9 cellular contexts compared by ENCODE assay signal in the genomic region with DNA sequence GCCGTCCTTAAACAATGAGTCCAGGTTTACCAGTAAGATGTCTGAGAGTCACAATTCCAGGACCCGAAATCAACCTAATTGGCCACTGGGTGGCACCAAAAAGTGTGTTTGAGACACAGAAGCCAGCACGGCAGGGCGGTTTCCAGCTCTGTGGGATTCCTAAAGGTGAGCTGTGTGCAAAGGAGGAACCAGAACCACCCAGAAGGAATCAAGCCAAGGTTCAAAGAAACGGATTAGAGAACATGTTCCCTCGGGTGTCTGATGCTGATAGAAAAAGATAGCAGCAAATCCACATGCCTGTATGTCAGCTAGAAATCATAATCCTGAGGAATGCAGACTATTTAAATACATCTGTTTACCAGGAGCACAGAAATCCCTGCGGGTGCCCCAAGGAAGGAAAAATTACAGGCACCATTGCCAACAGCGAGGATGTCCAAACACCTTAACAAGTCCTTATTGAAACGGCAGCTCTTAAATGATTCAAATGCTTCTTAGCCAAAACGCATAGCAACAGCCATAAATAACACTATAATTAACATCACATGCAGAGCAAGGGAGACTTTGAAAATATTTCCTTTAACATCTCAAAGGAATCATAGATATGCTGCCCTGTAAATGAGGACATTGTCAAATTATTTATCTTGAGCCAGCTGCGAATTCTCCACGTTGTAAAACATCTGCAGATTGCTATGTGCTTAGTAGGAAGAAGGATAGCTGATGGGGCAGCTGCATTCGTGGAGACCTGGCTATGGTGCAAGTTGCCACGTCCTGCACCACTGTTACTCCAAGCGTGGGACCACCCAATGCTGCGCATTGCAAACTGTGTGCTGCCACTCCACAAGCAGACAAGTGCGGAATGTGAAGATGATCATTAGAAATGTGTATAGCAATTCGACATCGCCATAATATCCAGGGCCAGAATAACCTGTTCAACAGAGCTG.
DNase-seq lines count a peak whose midpoint lies in the region; ATAC-seq and TF ChIP-seq lines count a peak whose summit lies in the region.
"Had no signal": no experiment of that assay in that cellular context is flagged by ENCODE, and none has a peak within 500 bp of the region (broad histone marks: within the 10 kb centered on the region; RNA-seq: fewer than 3 reads in every experiment).

No MANE protein-coding gene starts in this region.

- no peak overlapping the region for H3K4me3 ChIP-seq in CD8-positive, alpha-beta T cell (ENCODE audit: low read depth, low read length)
- no peak overlapping the region for H3K4me3 ChIP-seq in IMR-90 (ENCODE audit: insufficient read depth, low read depth, low read length)
- H3K4me3 ChIP-seq in OCI-LY7 (ENCODE audit: low read depth, low read length, poor library complexity, severe bottlenecking) = no peak overlapping the region
- H3K4me3 ChIP-seq: vagina had no signal

- POLR2A ChIA-PET in CD8-positive, alpha-beta T cell (lab: Charles Lee) = no interaction called here
- POLR2A ChIA-PET in IMR-90 (lab: Charles Lee; ENCODE audit: unreplicated experiment) (interaction anchor here (0.7 to 1.1 kb wide), 3 partner anchors 232 to 310 kb away, joined by 3 to 4 read pairs (median 3); no protein-coding TSS in a partner anchor), OCI-LY7 (lab: Charles Lee) (interaction anchor here (0.6 kb wide), 1 partner anchor 1262 kb away, joined by 4 read pairs; no protein-coding TSS in a partner anchor)

- no peaks in the 10 kb centered on the region for H3K36me3 ChIP-seq in CD8-positive, alpha-beta T cell (ENCODE audit: insufficient read depth, low read length)
- H3K36me3 ChIP-seq in IMR-90 (ENCODE audit: control insufficient read depth, insufficient read depth, low read length) = no peaks in the 10 kb centered on the region
- H3K36me3 ChIP-seq in OCI-LY7 (ENCODE audit: insufficient read depth, low read length) = no peaks in the 10 kb centered on the region
- H3K36me3 ChIP-seq: vagina had no signal

- H3K4me1 ChIP-seq in CD8-positive, alpha-beta T cell (ENCODE audit: insufficient read depth, low read length) = no peaks in the 10 kb centered on the region
- H3K4me1 ChIP-seq in IMR-90 (ENCODE audit: control insufficient read depth, insufficient read depth, low read length) = peaks cover 22% of the 10 kb centered on the region
- no peaks in the 10 kb centered on the region for H3K4me1 ChIP-seq in OCI-LY7 (ENCODE audit: insufficient read depth, low read length, poor library complexity, severe bottlenecking)
- peaks cover 11% of the 10 kb centered on the region for H3K4me1 ChIP-seq in foreskin keratinocyte

- no peaks in the 10 kb centered on the region for H3K27me3 ChIP-seq in CD8-positive, alpha-beta T cell (ENCODE audit: insufficient read depth, low read length)
- H3K27me3 ChIP-seq in IMR-90 (ENCODE audit: control insufficient read depth, insufficient read depth, low read length) (no peaks in the 10 kb centered on the region), foreskin keratinocyte (peaks cover 50% of the 10 kb centered on the region)
- H3K27me3 ChIP-seq: vagina had no signal

- H3K4ac ChIP-seq in IMR-90 (ENCODE audit: low read depth, low read length) = peak overlapping the region; percentile 97

- H3K27ac Mint-ChIP-seq in CD8-positive, alpha-beta T cell = no peak overlapping the region

- H2AK5ac ChIP-seq in IMR-90 (ENCODE audit: low read depth, low read length) = peak overlapping the region; percentile 91; the same call in 1 of the 2 replicates

- H3K36me3 Mint-ChIP-seq in CD8-positive, alpha-beta T cell = no peaks in the 10 kb centered on the region

- H3K4me3 Mint-ChIP-seq in CD8-positive, alpha-beta T cell = no peak overlapping the region

- TF ChIP-seq POLR2A in IMR-90 (IDR thresholded peaks at IDR 0.05; ENCODE audit: low read depth, low read length) = no peak

- H4K91ac ChIP-seq in IMR-90 (ENCODE audit: insufficient read depth, low read depth, low read length) = peak overlapping the region; percentile 90

- peak overlapping the region; percentile 62 for H3K9ac ChIP-seq in IMR-90 (ENCODE audit: low read depth, low read length)

- peaks cover 4% of the 10 kb centered on the region for H3K27me3 Mint-ChIP-seq in CD8-positive, alpha-beta T cell (ENCODE audit: low read depth)

- H3K9me1 ChIP-seq in IMR-90 (ENCODE audit: insufficient read depth, low read length) = peaks cover 8% of the 10 kb centered on the region; the same call in 1 of the 2 replicates

- H2BK5ac ChIP-seq in IMR-90 (ENCODE audit: low read depth, low read length, poor library complexity, severe bottlenecking) = peak overlapping the region; percentile 86

- ATAC-seq in CD8-positive, alpha-beta T cell = no peak
- ATAC-seq in GM19452 (IDR thresholded peaks at IDR 0.05; ENCODE audit: unreplicated experiment) (peak; percentile 72), IMR-90 (ENCODE audit: low read depth) (peak; percentile 69), foreskin keratinocyte (peak; percentile 76), omental fat pad (ENCODE audit: low FRiP score) (no peak)

- peaks cover 2% of the 10 kb centered on the region for H3K4me1 Mint-ChIP-seq in CD8-positive, alpha-beta T cell (ENCODE audit: low read depth)

- no peaks in the 10 kb centered on the region for H3K9me3 ChIP-seq in CD8-positive, alpha-beta T cell (ENCODE audit: low read length)
- H3K9me3 ChIP-seq in IMR-90 (ENCODE audit: control insufficient read depth, insufficient read depth, low read length) = no peaks in the 10 kb centered on the region
- H3K9me3 ChIP-seq in OCI-LY7 (ENCODE audit: low read length) = no peaks in the 10 kb centered on the region
- H3K9me3 ChIP-seq: vagina had no signal

- peak overlapping the region; percentile 97 for H2BK120ac ChIP-seq in IMR-90 (ENCODE audit: low read depth, low read length)

- in situ Hi-C loops in IMR-90 (cut with MboI; ENCODE audit: low sequenced_read_pairs) = loop anchor here (10.0 to 25.0 kb wide), 4 partner anchors 350 to 1025 kb away; a partner anchor contains a TSS

- intact Hi-C loops in CD8-positive, alpha-beta T cell (cut with DNase I, micrococcal nuclease) = loop anchor here (1.0 to 10.0 kb wide), 6 partner anchors 230 to 1010 kb away; no protein-coding TSS in a partner anchor
- intact Hi-C loops in IMR-90 (cut with micrococcal nuclease) = loop anchor here (1.0 to 10.0 kb wide), 7 partner anchors 127 to 564 kb away; no protein-coding TSS in a partner anchor
- intact Hi-C loops in OCI-LY7 (cut with micrococcal nuclease; ENCODE audit: unreplicated experiment) = loop anchor here (1.0 to 10.0 kb wide), 6 partner anchors 230 to 1008 kb away; no protein-coding TSS in a partner anchor

- DNase-seq in CD8-positive, alpha-beta T cell = peak; percentile 4 to 61 (median 42)
- DNase-seq in IMR-90 (peak; percentile 80), OCI-LY7 (ENCODE audit: low spot score) (peak; percentile 76), activated T-helper 1 cell treated with Interleukin-2 at 50 U/mL for 16 hours (ENCODE audit: low read depth) (peak; percentile 8), foreskin keratinocyte (peak; percentile 39 to 79), omental fat pad (ENCODE audit: low spot score) (peak; percentile 32), ureter (ENCODE audit: low spot score) (peak; percentile 78)

- H3K27ac ChIP-seq in CD8-positive, alpha-beta T cell (ENCODE audit: low read depth, low read length) = no peak overlapping the region
- H3K27ac ChIP-seq in IMR-90 (ENCODE audit: insufficient read depth, low read length) = peak overlapping the region; percentile 71; the same call in 1 of the 2 replicates
- no peak overlapping the region for H3K27ac ChIP-seq in OCI-LY7 (ENCODE audit: low read depth, low read length, poor library complexity, severe bottlenecking)
- no peak overlapping the region for H3K27ac ChIP-seq in foreskin keratinocyte
- H3K27ac ChIP-seq: vagina had no signal

- peak overlapping the region; percentile 61 to 88; a peak in 3 of 4 replicates for H4K8ac ChIP-seq in IMR-90 (ENCODE audit: low read depth in 2 of 2, low read length in 2 of 2)

- H2BK15ac ChIP-seq in IMR-90 (ENCODE audit: low read depth, low read length) = peak overlapping the region; percentile 75; the same call in 2 of the 3 replicates

- peak overlapping the region; percentile 95 for H3K18ac ChIP-seq in IMR-90 (ENCODE audit: low read depth, low read length)

- peak overlapping the region; percentile 92 for H3K14ac ChIP-seq in IMR-90 (replicated peaks; ENCODE audit: low read depth, low read length)

- peak; percentile 46 for TF ChIP-seq CTCF in CD8-positive, alpha-beta T cell (IDR thresholded peaks at IDR 0.05)
- peak; percentile 73 for TF ChIP-seq CTCF in IMR-90 (conservative IDR thresholded peaks at IDR 0.05; ENCODE audit: low read depth, low read length)
- TF ChIP-seq CTCF in OCI-LY7 (conservative IDR thresholded peaks at IDR 0.05; ENCODE audit: low read length) = peak; percentile 86
- TF ChIP-seq CTCF in foreskin keratinocyte (conservative IDR thresholded peaks at IDR 0.05) = peak; percentile 82
- no peak for TF ChIP-seq CTCF in omental fat pad (IDR thresholded peaks at IDR 0.05)

- H3K9me2 ChIP-seq in OCI-LY7 (ENCODE audit: insufficient read depth, low read length) = no peaks in the 10 kb centered on the region

- H4K20me1 ChIP-seq in IMR-90 (ENCODE audit: insufficient read depth, low read length) (no peaks in the 10 kb centered on the region), OCI-LY7 (ENCODE audit: insufficient read depth, low read length) (no peaks in the 10 kb centered on the region)

- peak overlapping the region; percentile 89 for H2BK20ac ChIP-seq in IMR-90 (ENCODE audit: low read depth, low read length)

- H3K9me3 Mint-ChIP-seq in CD8-positive, alpha-beta T cell = no peaks in the 10 kb centered on the region

- CTCF ChIA-PET in CD8-positive, alpha-beta T cell (lab: Charles Lee) = interaction anchor here (0.6 to 2.6 kb wide), 13 partner anchors 35 to 755 kb away, joined by 3 to 22 read pairs (median 4); no protein-coding TSS in a partner anchor
- CTCF ChIA-PET in IMR-90 (lab: Yijun Ruan, JAX) = interaction anchor here (0.6 to 5.4 kb wide), 18 partner anchors 84 to 564 kb away, joined by 3 to 22 read pairs (median 4); no protein-coding TSS in a partner anchor
- CTCF ChIA-PET in OCI-LY7 (lab: Charles Lee; ENCODE audit: unreplicated experiment) = interaction anchor here (0.8 to 1.4 kb wide), 3 partner anchors 232 to 524 kb away, joined by 3 to 5 read pairs (median 5); no protein-coding TSS in a partner anchor

- no peaks in the 10 kb centered on the region for H3K79me1 ChIP-seq in IMR-90 (ENCODE audit: low read depth in 1 of 2, low read length in 2 of 2)

- WGBS in IMR-90 (ENCODE audit: extremely low coverage in 2 of 2, insufficient read length in 1 of 2), 2 experiments = 60% methylated on average over 5 of the region's 19 CpGs; no CpG with 5 or more reads in 1 of the 2 experiments

- H3K4me2 ChIP-seq in IMR-90 (ENCODE audit: low read depth, low read length) = peak overlapping the region; percentile 54; the same call in 1 of the 2 replicates
- H3K4me2 ChIP-seq in OCI-LY7 (ENCODE audit: low read length) = no peak overlapping the region

- peak overlapping the region; percentile 93 for H4K5ac ChIP-seq in IMR-90 (ENCODE audit: low read depth, low read length)

- peak overlapping the region; percentile 62 for H2AK9ac ChIP-seq in IMR-90 (replicated peaks; ENCODE audit: low read depth, low read length, poor library complexity)

- peak overlapping the region; percentile 89 for H3K23ac ChIP-seq in IMR-90 (ENCODE audit: low read depth, low read length)

- BruUV-seq in IMR-90 (replicated peaks; lab: Mats Ljungman, UMichigan) (no TSS peak), OCI-LY7 (replicated peaks; lab: Mats Ljungman, UMichigan) (no TSS peak)

- H2AFZ ChIP-seq in IMR-90 (replicated peaks; ENCODE audit: low read length, poor library complexity) = peak overlapping the region; percentile 75
- no peak overlapping the region; the same call in 1 of the 2 replicates for H2AFZ ChIP-seq in OCI-LY7 (ENCODE audit: low read length)

- no peaks in the 10 kb centered on the region for H3K79me2 ChIP-seq in OCI-LY7 (ENCODE audit: insufficient read depth, low read depth, low read length)

- H3K56ac ChIP-seq in IMR-90 (ENCODE audit: extremely low read depth, insufficient read depth, low read length) = peak overlapping the region; percentile 67; the same call in 1 of the 2 replicates

- peak; percentile 77 for TF ChIP-seq RAD21 in IMR-90 (IDR thresholded peaks at IDR 0.05; ENCODE audit: low read length)

- dilution Hi-C loops in IMR-90 (cut with HindIII; ENCODE audit: low sequenced_read_pairs, unreplicated experiment) = no loop called here

Comparison
In these comparisons a context has a peak if more than half of its experiments do, and no peak if none do; other contexts are left out.
1. ATAC-seq: peak in GM19452 (single experiment), IMR-90 (single experiment) and foreskin keratinocyte (single experiment); none in CD8-positive, alpha-beta T cell (single experiment) and omental fat pad (single experiment).
2. DNase-seq: peak in every context shown above with its lines; median percentile 80 in IMR-90; 78 in ureter; 76 in OCI-LY7; 59 in foreskin keratinocyte; 42 in CD8-positive, alpha-beta T cell; 32 in omental fat pad; 8 in activated T-helper 1 cell treated with Interleukin-2 at 50 U/mL for 16 hours.
3. CTCF ChIP-seq: peak in CD8-positive, alpha-beta T cell (single experiment), IMR-90 (single experiment), OCI-LY7 (single experiment) and foreskin keratinocyte (single experiment); none in omental fat pad (0 of 3).